In the genomic region with DNA sequence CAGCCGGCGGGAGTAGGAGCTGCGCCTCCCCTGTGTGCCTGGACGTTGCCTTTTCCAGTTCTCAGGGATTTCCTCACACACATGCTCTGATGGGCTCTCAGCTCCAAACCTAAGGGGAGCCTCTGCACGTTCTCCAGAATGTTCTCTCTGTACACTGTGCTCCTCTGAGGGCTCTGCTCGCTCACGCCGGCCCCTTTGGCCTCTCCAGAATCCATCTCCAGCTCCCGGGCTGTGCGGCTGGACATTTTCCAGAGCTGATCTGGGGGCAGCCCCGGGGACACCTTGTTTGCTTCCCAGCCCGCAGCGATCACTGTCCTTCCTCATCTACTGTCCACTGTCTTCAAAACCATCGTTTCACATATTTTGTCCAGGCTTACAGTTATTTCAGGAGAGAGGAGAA, we compare ENCODE assay signal across 27 cellular contexts.
"Had no signal": no experiment of that assay in that cellular context is flagged by ENCODE, and none has a peak within 500 bp of the region (broad histone marks: within the 10 kb centered on the region; RNA-seq: fewer than 3 reads in every experiment).

No MANE protein-coding gene starts in this region.

- H3K27me3 ChIP-seq: right atrium auricular region, right lobe of liver, upper lobe of right lung had no signal

- H3K4me1 Mint-ChIP-seq: nephron; stimulated activated memory B cell treated with anti-CD40 and anti-IgM and Interleukin-4, amounts not matched to agents 10 μg/mL and 1 μg/mL and 100 μg/mL, for 72 hours; stimulated activated naive CD8-positive, alpha-beta T cell treated with anti-CD3 and anti-CD28 coated beads, Interleukin-15, amount 100 ng/mL, for 72 hours had no signal

- H3K36me3 Mint-ChIP-seq: stimulated activated memory B cell treated with anti-CD40 and anti-IgM and Interleukin-4, amounts not matched to agents 10 μg/mL and 1 μg/mL and 100 μg/mL, for 72 hours had no signal

- H3K9me3 ChIP-seq: left lung, lower lobe of right lung, mucosa of descending colon, right lobe of liver, transverse colon, upper lobe of right lung had no signal

- H3K9ac ChIP-seq: parathyroid adenoma had no signal

- H3K4me1 ChIP-seq: left lung, lower lobe of right lung, parathyroid adenoma, right atrium auricular region, right lobe of liver, transverse colon, upper lobe of right lung had no signal

- H3K4me3 ChIP-seq: left lung, lower lobe of right lung, mucosa of descending colon, right atrium auricular region, right lobe of liver, smooth muscle cell, transverse colon, upper lobe of right lung had no signal

- H3K36me3 ChIP-seq: left lung, lower lobe of right lung, right atrium auricular region, right lobe of liver, transverse colon, upper lobe of right lung had no signal

- DNase-seq: hippocampal formation; kidney glomerular epithelial cell; left cardiac atrium; left lung; lower lobe of right lung; mammary epithelial cell; mesenchymal stem cell; midbrain; mucosa of descending colon; naive thymus-derived CD4-positive, alpha-beta T cell; nucleus accumbens; right lobe of liver; stimulated activated CD4-positive, alpha-beta T cell treated with anti-CD3 and anti-CD28 coated beads, Interleukin-1b, Interleukin-23, amount 100 ng/mL, for 48 hours; stimulated activated CD4-positive, alpha-beta T cell treated with anti-CD3 and anti-CD28 coated beads, Interleukin-2, amount 100 ng/mL, for 48 hours; stimulated activated CD4-positive, alpha-beta T cell treated with anti-CD3 and anti-CD28 coated beads, Interleukin-4, amount 100 ng/mL, for 4 hours; stimulated activated CD8-positive, alpha-beta memory T cell treated with anti-CD3 and anti-CD28 coated beads, Interleukin-4, amount 100 ng/mL, for 48 hours; stimulated activated naive CD4-positive, alpha-beta T cell treated with Interleukin-2 at 50 U/mL for 16 hours; stimulated activated naive CD8-positive, alpha-beta T cell treated with anti-CD3 and anti-CD28 coated beads, Interleukin-15, amount 100 ng/mL, for 72 hours; substantia nigra; transverse colon; upper lobe of right lung had no signal

- H2AFZ ChIP-seq: parathyroid adenoma had no signal

- H3K4me3 Mint-ChIP-seq: naive thymus-derived CD4-positive, alpha-beta T cell; nephron; stimulated activated memory B cell treated with anti-CD40 and anti-IgM and Interleukin-4, amounts not matched to agents 10 μg/mL and 1 μg/mL and 100 μg/mL, for 72 hours; stimulated activated naive CD8-positive, alpha-beta T cell treated with anti-CD3 and anti-CD28 coated beads, Interleukin-15, amount 100 ng/mL, for 72 hours had no signal

- ATAC-seq: left cardiac atrium; left lung; lower lobe of right lung; mucosa of descending colon; naive thymus-derived CD4-positive, alpha-beta T cell; right lobe of liver; stimulated activated memory B cell treated with anti-CD40 and anti-IgM and Interleukin-4, amounts not matched to agents 10 μg/mL and 1 μg/mL and 100 μg/mL, for 72 hours; stimulated activated naive CD8-positive, alpha-beta T cell treated with anti-CD3 and anti-CD28 coated beads, Interleukin-15, amount 100 ng/mL, for 72 hours; upper lobe of right lung had no signal

- H3K27ac ChIP-seq: left lung, lower lobe of right lung, parathyroid adenoma, right atrium auricular region, right lobe of liver, transverse colon, upper lobe of right lung had no signal

- H3K27ac Mint-ChIP-seq: naive thymus-derived CD4-positive, alpha-beta T cell; nephron; progenitor cell of endocrine pancreas; stimulated activated memory B cell treated with anti-CD40 and anti-IgM and Interleukin-4, amounts not matched to agents 10 μg/mL and 1 μg/mL and 100 μg/mL, for 72 hours; stimulated activated naive CD8-positive, alpha-beta T cell treated with anti-CD3 and anti-CD28 coated beads, Interleukin-15, amount 100 ng/mL, for 72 hours had no signal

- H3K4me2 ChIP-seq: smooth muscle cell had no signal
